ENCODE assay signal across 8 cellular contexts in the genomic region with DNA sequence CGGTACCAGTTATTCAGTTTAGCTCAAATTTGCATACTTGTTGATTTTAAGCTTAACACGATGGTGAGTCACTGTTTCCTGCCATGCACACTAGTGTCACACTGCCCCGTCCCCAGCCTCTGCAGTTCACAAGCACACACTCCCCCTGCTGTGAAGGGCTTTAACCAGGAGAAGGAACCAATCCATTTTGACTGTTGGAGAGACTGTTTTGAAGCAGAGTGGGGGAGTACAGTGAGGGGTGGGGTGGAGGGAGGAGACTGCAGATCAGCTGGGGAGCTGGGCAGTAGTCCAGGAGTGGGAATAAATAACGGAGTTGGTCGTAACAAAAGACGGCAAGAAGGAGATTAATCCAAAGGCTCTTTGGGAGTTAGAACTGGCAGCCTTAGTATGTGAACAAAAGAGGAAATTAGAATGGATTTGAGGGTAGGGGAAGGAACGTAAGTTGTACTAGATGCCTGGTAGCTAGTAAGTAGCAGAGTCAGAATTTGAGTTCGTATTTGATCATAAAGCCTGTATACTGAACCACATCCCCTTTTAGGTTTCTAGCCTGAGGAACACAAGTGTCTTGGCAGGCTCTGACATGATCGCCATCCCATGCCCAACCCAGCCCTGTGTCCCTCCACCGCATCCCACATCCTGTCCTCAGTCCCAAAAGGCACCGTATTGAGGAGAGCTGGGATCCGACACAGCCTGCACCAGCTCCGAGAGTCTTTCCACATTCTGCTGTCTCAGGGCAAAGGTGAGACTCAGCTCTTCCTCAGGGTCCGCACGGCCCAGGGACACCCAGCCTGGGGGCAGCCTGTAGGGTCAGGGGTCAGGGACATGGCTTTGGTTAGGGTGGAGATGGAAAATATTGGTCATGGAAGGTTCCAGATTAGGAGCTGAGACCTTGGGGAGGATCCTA. TPM values are rescaled to one million over a fixed set of nuclear protein-coding genes. Genes with fewer than 3 reads are reported as not detected.
A peak's percentile ranks its signal among the peaks of the same experiment; 100 is the strongest.
DNase-seq lines count a peak whose midpoint lies in the region; ATAC-seq, FAIRE-seq and TF ChIP-seq lines count a peak whose summit lies in the region.

No MANE protein-coding gene starts in this region.

- no peaks in the 10 kb centered on the region for H4K20me1 ChIP-seq in astrocyte (ENCODE audit: insufficient read depth, low read length)

- H3K4me1 ChIP-seq in astrocyte (ENCODE audit: insufficient read depth, low read length) (peaks cover 30% of the 10 kb centered on the region), small intestine (ENCODE audit: control insufficient read depth in 2 of 2, insufficient read depth in 1 of 2, low read depth in 1 of 2, low read length in 1 of 2) (peaks cover 2 to 3% of the 10 kb centered on the region in 2 donors)

- H3K36me3 ChIP-seq in astrocyte (ENCODE audit: insufficient read depth, low read length) = no peaks in the 10 kb centered on the region
- H3K36me3 ChIP-seq in small intestine (ENCODE audit: control insufficient read depth in 2 of 2, insufficient read depth in 2 of 2, low read length in 2 of 2) = no peaks in the 10 kb centered on the region

- peak; percentile 6 for ATAC-seq in HG02763 (IDR thresholded peaks at IDR 0.05; ENCODE audit: unreplicated experiment)
- ATAC-seq in HG02623 (IDR thresholded peaks at IDR 0.05; ENCODE audit: unreplicated experiment) = no peak

- no peaks in the 10 kb centered on the region for H3K9me3 Mint-ChIP-seq in astrocyte (ENCODE audit: unreplicated experiment)

- no peak for TF ChIP-seq CTCF in C4-2B (conservative IDR thresholded peaks at IDR 0.05)
- TF ChIP-seq CTCF in astrocyte (IDR thresholded peaks at IDR 0.05; ENCODE audit: insufficient read depth, low read depth, low read length) = no peak

- H3K27me3 ChIP-seq in astrocyte (ENCODE audit: insufficient read depth, low read length) = no peaks in the 10 kb centered on the region
- H3K27me3 ChIP-seq in small intestine (ENCODE audit: control insufficient read depth in 2 of 2, insufficient read depth in 2 of 2, low read length in 2 of 2) = no peaks in the 10 kb centered on the region

- H3K9me3 ChIP-seq in astrocyte (ENCODE audit: insufficient read depth, low read depth, low read length) (no peaks in the 10 kb centered on the region), small intestine (ENCODE audit: control insufficient read depth, low read depth) (no peaks in the 10 kb centered on the region)

- no peak overlapping the region for H3K4me3 Mint-ChIP-seq in astrocyte (ENCODE audit: unreplicated experiment)

- H2AFZ ChIP-seq in astrocyte (ENCODE audit: low read depth, low read length) = peak overlapping the region; percentile 80

- H3K27ac ChIP-seq in C4-2B (peak overlapping the region; percentile 63), astrocyte (ENCODE audit: low read depth, low read length) (peak overlapping the region; percentile 72), small intestine (ENCODE audit: low read depth in 1 of 2, low read length in 1 of 2) (peak overlapping the region; percentile 45 to 89)

- peaks cover 13% of the 10 kb centered on the region for H3K36me3 Mint-ChIP-seq in astrocyte (ENCODE audit: low read depth, unreplicated experiment)

- WGBS in small intestine, 3 donors = 5 to 9% (median 9%) methylated on average over 15 of the region's 15 CpGs

- DNase-seq in T follicular helper cell (ENCODE audit: low read depth) (peak; percentile 60), astrocyte (ENCODE audit: low read depth) (peak; percentile 78), small intestine (peak; percentile 32), SHP77 treated with DMSO at 0.1 percent for 48 hours (lab: John Stamatoyannopoulos, UW) (no peak)

- peak overlapping the region; percentile 37 for H3K27ac Mint-ChIP-seq in astrocyte (ENCODE audit: unreplicated experiment)

- H3K4me3 ChIP-seq in astrocyte (ENCODE audit: insufficient read depth, low read depth, low read length) (peak overlapping the region; percentile 85), iPS-11a (ENCODE audit: low read depth, low read length) (peak overlapping the region; percentile 92), small intestine (ENCODE audit: low read depth in 1 of 2, low read length in 2 of 2) (peak overlapping the region; percentile 56 to 65)

- peaks cover 4% of the 10 kb centered on the region for H3K27me3 Mint-ChIP-seq in astrocyte (ENCODE audit: low read depth, unreplicated experiment)

- H3K4me2 ChIP-seq in astrocyte (ENCODE audit: low read length) = peak overlapping the region; percentile 99

- H3K9ac ChIP-seq in astrocyte (ENCODE audit: low read length) = peak overlapping the region; percentile 90

- peaks cover 13% of the 10 kb centered on the region for H3K4me1 Mint-ChIP-seq in astrocyte (ENCODE audit: low read depth, unreplicated experiment)

- H3K79me2 ChIP-seq in astrocyte (ENCODE audit: insufficient read depth, low read length) = peaks cover 18% of the 10 kb centered on the region

- FAIRE-seq in astrocyte (lab: Jason Lieb, UNC) = peak; percentile 64
- FAIRE-seq in small intestine (lab: Jason Lieb, UNC) = no peak

RNA-seq across cellular contexts. Expression of a gene that starts 0.9 kb away (rescaled TPM):
- total RNA-seq in astrocyte = 43.4 and 58.3 TPM in 2 replicates
- polyA plus RNA-seq in small intestine = 10 to 100 TPM; 25.4 to 43.9 (median 25.5) TPM

RNA-seq across cellular contexts. Expression of a gene that starts 6.4 kb away (rescaled TPM):
- total RNA-seq in astrocyte = 111 and 113 TPM in 2 replicates
- 100 to 1,000 TPM in 2 of 3 donors, 10 to 100 TPM in 1; 62.6 to 133 (median 114) TPM for polyA plus RNA-seq in small intestine

RNA-seq across cellular contexts. Expression of a gene that starts 14.8 kb away (rescaled TPM):
- total RNA-seq in astrocyte = 209 and 218 TPM in 2 replicates
- 10 to 100 TPM; 73.9 to 97.3 (median 88.9) TPM for polyA plus RNA-seq in small intestine

RNA-seq across cellular contexts. Expression of a gene that starts 15.0 kb away (rescaled TPM):
- total RNA-seq in astrocyte = 23.9 and 25.8 TPM in 2 replicates
- polyA plus RNA-seq in small intestine = 10 to 100 TPM; 15.9 to 28.4 (median 16.0) TPM

RNA-seq across cellular contexts. Expression of a gene that starts 37.2 kb away (rescaled TPM):
- 7.7 and 8.4 TPM in 2 replicates for total RNA-seq in astrocyte
- polyA plus RNA-seq in small intestine = 1 to 10 TPM in 1 of 3 donors, under 1 TPM in 2; under 0.01 to 7.0 (median 0.27) TPM
